Comparison of ENCODE assay signal across 14 cellular contexts in genomic region chr4:183492791-183493221, GRCh38. TPM values are rescaled to one million over a fixed set of nuclear protein-coding genes. Genes with fewer than 3 reads are reported as not detected.
DNase-seq lines count a peak whose midpoint lies in the region; ATAC-seq and TF ChIP-seq lines count a peak whose summit lies in the region.
"Had no signal": no experiment of that assay in that cellular context is flagged by ENCODE, and none has a peak within 500 bp of the region (broad histone marks: within the 10 kb centered on the region; RNA-seq: fewer than 3 reads in every experiment).

No MANE protein-coding gene starts in this region.

- no peak overlapping the region for H3K4me3 ChIP-seq in epithelial cell of esophagus (ENCODE audit: low read length)
- no peak overlapping the region for H3K4me3 ChIP-seq in testis
- H3K4me3 ChIP-seq in psoas muscle = no peak overlapping the region

- no peak overlapping the region for H3K4me3 Mint-ChIP-seq in osteocyte (ENCODE audit: unreplicated experiment)
- H3K4me3 Mint-ChIP-seq: central memory CD8-positive, alpha-beta T cell; IgD-negative memory B cell; neural crest cell had no signal

- intact Hi-C loops in testis (cut with DNase I; ENCODE audit: low total_unique reads) (no loop called here), psoas muscle (cut with DNase I) (no loop called here)

- DNase-seq in GM03348 (ENCODE audit: low spot score) (peak; percentile 54), RKO (ENCODE audit: low spot score) (peak; percentile 83), epithelial cell of esophagus (ENCODE audit: low read depth) (peak; percentile 95), osteocyte (ENCODE audit: extremely low spot score, unreplicated experiment) (no peak), COR-L47 (lab: John Stamatoyannopoulos, UW) (no peak), testis (no peak), retina (no peak), psoas muscle (no peak)
- DNase-seq: Calu3, NCI-H1417 treated with DMSO at 0.1 percent for 48 hours, NCI-H526 had no signal

- peak overlapping the region; percentile 37 for H3K27ac Mint-ChIP-seq in osteocyte (ENCODE audit: unreplicated experiment)
- H3K27ac Mint-ChIP-seq: IgD-negative memory B cell had no signal

- H3K4me1 Mint-ChIP-seq in osteocyte (ENCODE audit: unreplicated experiment) = peaks cover 19% of the 10 kb centered on the region
- H3K4me1 Mint-ChIP-seq: central memory CD8-positive, alpha-beta T cell; IgD-negative memory B cell had no signal

- no peaks in the 10 kb centered on the region for H3K4me1 ChIP-seq in testis
- no peaks in the 10 kb centered on the region for H3K4me1 ChIP-seq in psoas muscle

- peaks cover 9% of the 10 kb centered on the region for H3K36me3 Mint-ChIP-seq in osteocyte (ENCODE audit: unreplicated experiment)

- no peak for TF ChIP-seq POLR2A in testis (IDR thresholded peaks at IDR 0.05)

- H3K9me3 Mint-ChIP-seq in osteocyte (ENCODE audit: unreplicated experiment) = peaks cover 6% of the 10 kb centered on the region
- H3K9me3 Mint-ChIP-seq: central memory CD8-positive, alpha-beta T cell; neural crest cell had no signal

- no peak for ATAC-seq in psoas muscle

- TF ChIP-seq CTCF in epithelial cell of esophagus (IDR thresholded peaks at IDR 0.05; ENCODE audit: insufficient read depth, low read depth, low read length, missing control alignments) = no peak
- TF ChIP-seq CTCF in osteocyte (IDR thresholded peaks at IDR 0.05) = no peak
- TF ChIP-seq CTCF in testis (IDR thresholded peaks at IDR 0.05) = no peak
- TF ChIP-seq CTCF in psoas muscle (IDR thresholded peaks at IDR 0.05) = no peak

- H3K36me3 ChIP-seq in testis (ENCODE audit: low read depth, missing control alignments) = no peaks in the 10 kb centered on the region
- H3K36me3 ChIP-seq in psoas muscle (ENCODE audit: insufficient read depth in 1 of 2, low read depth in 1 of 2) = peaks cover 2 to 23% of the 10 kb centered on the region in 2 donors

- H3K9me3 ChIP-seq in testis = no peaks in the 10 kb centered on the region
- H3K9me3 ChIP-seq in psoas muscle = peaks cover 4% of the 10 kb centered on the region

- H3K27me3 ChIP-seq in testis = no peaks in the 10 kb centered on the region
- H3K27me3 ChIP-seq in psoas muscle (ENCODE audit: insufficient read depth in 3 of 3, low read length in 2 of 3) = no peaks in the 10 kb centered on the region

- WGBS in testis, 2 donors = 93 to 97% methylated on average over 3 of the region's 3 CpGs
- WGBS in psoas muscle, 3 donors = 88 to 92% (median 89%) methylated on average over 3 of the region's 3 CpGs

- no peaks in the 10 kb centered on the region for H3K27me3 Mint-ChIP-seq in osteocyte (ENCODE audit: unreplicated experiment)
- H3K27me3 Mint-ChIP-seq: central memory CD8-positive, alpha-beta T cell; IgD-negative memory B cell had no signal

- no peak overlapping the region for H3K27ac ChIP-seq in testis
- no peak overlapping the region for H3K27ac ChIP-seq in psoas muscle

RNA-seq across cellular contexts. Expression of gene ING2, which starts 12.1 kb away (rescaled TPM):
- 7.0 and 10.2 TPM in 2 replicates for total RNA-seq in osteocyte
- total RNA-seq in testis = 10 to 100 TPM; 47.2 to 47.3 TPM
- 38.0 TPM for polyA plus RNA-seq in testis (ENCODE audit: insufficient read depth, low read depth, low replicate concordance)
- total RNA-seq in psoas muscle = 10 to 100 TPM in 1 of 4 donors, 1 to 10 TPM in 3; 6.3 to 21.7 (median 8.3) TPM
- 10 to 100 TPM; 13.6 to 35.1 (median 28.0) TPM for polyA plus RNA-seq in psoas muscle

RNA-seq across cellular contexts. Expression of gene CDKN2AIP, which starts 48.4 kb away (rescaled TPM):
- 13.2 and 13.8 TPM in 2 replicates for total RNA-seq in osteocyte
- 10 to 100 TPM; 37.4 to 38.7 TPM for total RNA-seq in testis
- polyA plus RNA-seq in testis (ENCODE audit: insufficient read depth, low read depth, low replicate concordance) = 32.7 TPM
- total RNA-seq in psoas muscle = 10 to 100 TPM in 1 of 4 donors, 1 to 10 TPM in 3; 6.9 to 13.1 (median 8.3) TPM
- 10 to 100 TPM in 2 of 3 donors, 1 to 10 TPM in 1; 6.5 to 21.0 (median 12.3) TPM for polyA plus RNA-seq in psoas muscle

Comparison
In these comparisons a context has a peak if more than half of its experiments do, and no peak if none do; other contexts are left out.
1. DNase-seq: peak in GM03348 (single experiment), RKO (single experiment) and epithelial cell of esophagus (single experiment); none in osteocyte (single experiment), COR-L47 (single experiment), testis (single experiment), retina (single experiment) and psoas muscle (0 of 2).